ENCODE assay signal across 1 cellular context in genomic region chr14:103078420-103078749, GRCh38.
TF ChIP-seq lines count a peak whose summit lies in the region.

No MANE protein-coding gene starts in this region.

TF ChIP-seq in K562, 482 proteins besides CTCF, POLR2A, EP300 and RAD21 (continued from another document):
- TF ChIP-seq ZNF57 (CRISPR knock-in tag; IDR thresholded peaks at IDR 0.05) (no peak), JUND (IDR thresholded peaks at IDR 0.05; ENCODE audit: borderline replicate concordance, low read depth, low read length) (0 out of 2 replicates have a peak, but pooled peaks have one; percentile 5), JUND (tag; IDR thresholded peaks at IDR 0.05; ENCODE audit: borderline replicate concordance, low read depth, low read length) (no peak), ZBTB33 (CRISPR knock-in tag; IDR thresholded peaks at IDR 0.05) (no peak), KAT2B (IDR thresholded peaks at IDR 0.05; ENCODE audit: low read depth, low read length) (no peak), ELF1 (tag; IDR thresholded peaks at IDR 0.05) (no peak), ZNF384 (IDR thresholded peaks at IDR 0.05; ENCODE audit: low read depth, low read length) (peak; percentile 75), NFIC (IDR thresholded peaks at IDR 0.05) (peak; percentile 98)
- TF ChIP-seq, protein P1, sequence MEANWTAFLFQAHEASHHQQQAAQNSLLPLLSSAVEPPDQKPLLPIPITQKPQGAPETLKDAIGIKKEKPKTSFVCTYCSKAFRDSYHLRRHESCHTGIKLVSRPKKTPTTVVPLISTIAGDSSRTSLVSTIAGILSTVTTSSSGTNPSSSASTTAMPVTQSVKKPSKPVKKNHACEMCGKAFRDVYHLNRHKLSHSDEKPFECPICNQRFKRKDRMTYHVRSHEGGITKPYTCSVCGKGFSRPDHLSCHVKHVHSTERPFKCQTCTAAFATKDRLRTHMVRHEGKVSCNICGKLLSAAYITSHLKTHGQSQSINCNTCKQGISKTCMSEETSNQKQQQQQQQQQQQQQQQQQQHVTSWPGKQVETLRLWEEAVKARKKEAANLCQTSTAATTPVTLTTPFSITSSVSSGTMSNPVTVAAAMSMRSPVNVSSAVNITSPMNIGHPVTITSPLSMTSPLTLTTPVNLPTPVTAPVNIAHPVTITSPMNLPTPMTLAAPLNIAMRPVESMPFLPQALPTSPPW (CRISPR knock-in tag; IDR thresholded peaks at IDR 0.05), result no peak
- TF ChIP-seq, protein P2, sequence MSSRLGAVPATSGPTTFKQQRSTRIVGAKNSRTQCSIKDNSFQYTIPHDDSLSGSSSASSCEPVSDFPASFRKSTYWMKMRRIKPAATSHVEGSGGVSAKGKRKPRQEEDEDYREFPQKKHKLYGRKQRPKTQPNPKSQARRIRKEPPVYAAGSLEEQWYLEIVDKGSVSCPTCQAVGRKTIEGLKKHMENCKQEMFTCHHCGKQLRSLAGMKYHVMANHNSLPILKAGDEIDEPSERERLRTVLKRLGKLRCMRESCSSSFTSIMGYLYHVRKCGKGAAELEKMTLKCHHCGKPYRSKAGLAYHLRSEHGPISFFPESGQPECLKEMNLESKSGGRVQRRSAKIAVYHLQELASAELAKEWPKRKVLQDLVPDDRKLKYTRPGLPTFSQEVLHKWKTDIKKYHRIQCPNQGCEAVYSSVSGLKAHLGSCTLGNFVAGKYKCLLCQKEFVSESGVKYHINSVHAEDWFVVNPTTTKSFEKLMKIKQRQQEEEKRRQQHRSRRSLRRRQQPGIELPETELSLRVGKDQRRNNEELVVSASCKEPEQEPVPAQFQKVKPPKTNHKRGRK (tag; IDR thresholded peaks at IDR 0.05), result no peak
